15 cellular contexts compared by ENCODE assay signal in genomic region chr10:102773320-102773719, GRCh38. TPM values are rescaled to one million over a fixed set of nuclear protein-coding genes. Genes with fewer than 3 reads are reported as not detected.
DNase-seq lines count a peak whose midpoint lies in the region; ATAC-seq, FAIRE-seq and TF ChIP-seq lines count a peak whose summit lies in the region.
"Had no signal": no experiment of that assay in that cellular context is flagged by ENCODE, and none has a peak within 500 bp of the region (broad histone marks: within the 10 kb centered on the region; RNA-seq: fewer than 3 reads in every experiment).

No MANE protein-coding gene starts in this region.

- H3K27ac Mint-ChIP-seq in CD4-positive, alpha-beta T cell: peak overlapping the region; percentile 78
- H3K27ac Mint-ChIP-seq: activated CD8-positive, alpha-beta T cell treated with anti-CD3 and anti-CD28 coated beads, Interleukin-2, amount 10 ng/mL, durations not matched to agents 7 days and 5 days had no signal

- DNase-seq in CD4-positive, alpha-beta T cell: no peak
- DNase-seq in Panc1 (ENCODE audit: low read depth, low spot score) (no peak), iris pigment epithelial cell (ENCODE audit: low read depth) (peak; percentile 45), frontal cortex (ENCODE audit: low spot score in 2 of 2) (no peak), SJCRH30 (no peak)
- DNase-seq: cerebellar nuclear complex, GDM1, NCI-H1092 treated with DMSO at 0.1 percent for 48 hours, NCI-H510A had no signal

- no peak for ATAC-seq in CD4-positive, alpha-beta T cell (ENCODE audit: poor library complexity)
- ATAC-seq in Panc1 (no peak), GM18517 (IDR thresholded peaks at IDR 0.05; ENCODE audit: unreplicated experiment) (no peak), HG03280 (IDR thresholded peaks at IDR 0.05; ENCODE audit: unreplicated experiment) (no peak)

- H3K4me1 ChIP-seq in Panc1 (ENCODE audit: control insufficient read depth, insufficient read depth, low read length) (peaks cover 85% of the 10 kb centered on the region), SJCRH30 (peaks cover 35% of the 10 kb centered on the region)

- BruUV-seq in Panc1 (replicated peaks; lab: Mats Ljungman, UMichigan): no TSS peak

- H3K4me1 Mint-ChIP-seq in CD4-positive, alpha-beta T cell (ENCODE audit: low read depth): peaks cover 75% of the 10 kb centered on the region

- H3K27me3 ChIP-seq in CD4-positive, alpha-beta T cell (ENCODE audit: control insufficient read depth, insufficient read depth, low read length): no peaks in the 10 kb centered on the region
- H3K27me3 ChIP-seq in Panc1 (ENCODE audit: control insufficient read depth, insufficient read depth, low read length): no peaks in the 10 kb centered on the region
- no peaks in the 10 kb centered on the region for H3K27me3 ChIP-seq in SJCRH30

- no peak overlapping the region for H3K4me3 Mint-ChIP-seq in CD4-positive, alpha-beta T cell
- H3K4me3 Mint-ChIP-seq: activated CD8-positive, alpha-beta T cell treated with anti-CD3 and anti-CD28 coated beads, Interleukin-2, amount 10 ng/mL, durations not matched to agents 7 days and 5 days had no signal

- no peak overlapping the region for H3K27ac ChIP-seq in CD4-positive, alpha-beta T cell (ENCODE audit: low read depth, low read length)
- peak overlapping the region; percentile 94 for H3K27ac ChIP-seq in Panc1 (ENCODE audit: low read length)
- H3K27ac ChIP-seq in skin epidermis: peak overlapping the region in 12 of 21 experiments; percentile 35 to 96 (median 86)
- H3K27ac ChIP-seq in SJCRH30: no peak overlapping the region

- H3K36me3 Mint-ChIP-seq in CD4-positive, alpha-beta T cell (ENCODE audit: low read depth): peaks cover 23% of the 10 kb centered on the region

- H3K36me3 ChIP-seq in Panc1 (ENCODE audit: control insufficient read depth, insufficient read depth, low read length): no peaks in the 10 kb centered on the region
- H3K36me3 ChIP-seq in SJCRH30: no peaks in the 10 kb centered on the region
- H3K36me3 ChIP-seq: HAP-1 had no signal

- FAIRE-seq in frontal cortex (lab: Jason Lieb, UNC): no peak
- FAIRE-seq: islet of Langerhans had no signal

- no peaks in the 10 kb centered on the region for H3K27me3 Mint-ChIP-seq in CD4-positive, alpha-beta T cell

- TF ChIP-seq CTCF in CD4-positive, alpha-beta T cell (IDR thresholded peaks at IDR 0.05): no peak
- no peak for TF ChIP-seq CTCF in Panc1 (IDR thresholded peaks at IDR 0.05)

- in situ Hi-C loops in Panc1 (cut with HindIII; ENCODE audit: low pct_unique_long_range_greater_than_20kb, low sequenced_read_pairs): no loop called here

- no peaks in the 10 kb centered on the region for H3K9me3 Mint-ChIP-seq in CD4-positive, alpha-beta T cell

- intact Hi-C loops in CD4-positive, alpha-beta T cell (cut with DNase I, micrococcal nuclease): no loop called here
- intact Hi-C loops in Panc1 (cut with micrococcal nuclease; ENCODE audit: unreplicated experiment): no loop called here

- no peaks in the 10 kb centered on the region for H3K9me3 ChIP-seq in CD4-positive, alpha-beta T cell (ENCODE audit: control insufficient read depth, low read length)
- H3K9me3 ChIP-seq in Panc1 (ENCODE audit: control insufficient read depth, insufficient read depth, low read depth, low read length): no peaks in the 10 kb centered on the region
- no peaks in the 10 kb centered on the region for H3K9me3 ChIP-seq in SJCRH30 (replicated peaks)
- H3K9me3 ChIP-seq: HAP-1 had no signal

- CTCF ChIA-PET in CD4-positive, alpha-beta T cell (lab: Charles Lee): no interaction called here
- CTCF ChIA-PET in Panc1 (lab: Charles Lee): interaction anchor here (0.7 kb wide), 2 partner anchors 641 to 892 kb away, joined by 3 to 4 read pairs; no protein-coding TSS in a partner anchor

- POLR2A ChIA-PET in CD4-positive, alpha-beta T cell (lab: Charles Lee): interaction anchor here (0.7 kb wide), 1 partner anchor 161 kb away, joined by 4 read pairs; no protein-coding TSS in a partner anchor
- POLR2A ChIA-PET in Panc1 (lab: Charles Lee): no interaction called here

- no peak overlapping the region for H3K4me3 ChIP-seq in Panc1 (ENCODE audit: low read depth in 2 of 2, low read length in 2 of 2)
- no peak overlapping the region for H3K4me3 ChIP-seq in skin epidermis
- no peak overlapping the region for H3K4me3 ChIP-seq in SJCRH30
- H3K4me3 ChIP-seq: HAP-1 had no signal

RNA-seq across cellular contexts. Expression of gene WBP1L, which starts 29.6 kb away (rescaled TPM):
- total RNA-seq in CD4-positive, alpha-beta T cell: 1 to 10 TPM; 6.1 to 6.5 TPM
- total RNA-seq in Panc1 (2021; ENCODE audit: unreplicated experiment) (91.3 TPM), frontal cortex (15.5 TPM)
- polyA plus RNA-seq in Panc1 (2012; ENCODE audit: insufficient read length): 99.5 TPM
- total RNA-seq in SJCRH30 (2014; rRNA removed; shearing (Covaris generic)): 24.1 TPM in 2 replicates

RNA-seq across cellular contexts. Expression of gene SFXN2, which starts 58.9 kb away (rescaled TPM):
- total RNA-seq in CD4-positive, alpha-beta T cell: 1 to 10 TPM; 6.4 to 7.6 TPM
- 11.6 TPM for total RNA-seq in Panc1 (2021; ENCODE audit: unreplicated experiment)
- polyA plus RNA-seq in Panc1 (2012; ENCODE audit: insufficient read length): 4.0 TPM
- 4.1 TPM for total RNA-seq in frontal cortex
- 14.4 and 16.2 TPM in 2 replicates for total RNA-seq in SJCRH30 (2014; rRNA removed; shearing (Covaris generic))

RNA-seq across cellular contexts. Expression of gene ARL3, which starts 59.1 kb away (rescaled TPM):
- total RNA-seq in CD4-positive, alpha-beta T cell: 1 to 10 TPM in 1 of 2 experiments, under 1 TPM in 1; 0.99 to 1.3 TPM
- total RNA-seq in Panc1 (2021; ENCODE audit: unreplicated experiment) (20.7 TPM), frontal cortex (32.2 TPM)
- 19.3 TPM for polyA plus RNA-seq in Panc1 (2012; ENCODE audit: insufficient read length)
- 17.6 and 18.0 TPM in 2 replicates for total RNA-seq in SJCRH30 (2014; rRNA removed; shearing (Covaris generic))

Comparison
In these comparisons a context has a peak if more than half of its experiments do, and no peak if none do; other contexts are left out.
1. H3K27ac ChIP-seq: peak in Panc1 (single experiment) and skin epidermis (12 of 21); none in CD4-positive, alpha-beta T cell (single experiment) and SJCRH30 (single experiment).